1 cellular context compared by ENCODE assay signal in the genomic region with DNA sequence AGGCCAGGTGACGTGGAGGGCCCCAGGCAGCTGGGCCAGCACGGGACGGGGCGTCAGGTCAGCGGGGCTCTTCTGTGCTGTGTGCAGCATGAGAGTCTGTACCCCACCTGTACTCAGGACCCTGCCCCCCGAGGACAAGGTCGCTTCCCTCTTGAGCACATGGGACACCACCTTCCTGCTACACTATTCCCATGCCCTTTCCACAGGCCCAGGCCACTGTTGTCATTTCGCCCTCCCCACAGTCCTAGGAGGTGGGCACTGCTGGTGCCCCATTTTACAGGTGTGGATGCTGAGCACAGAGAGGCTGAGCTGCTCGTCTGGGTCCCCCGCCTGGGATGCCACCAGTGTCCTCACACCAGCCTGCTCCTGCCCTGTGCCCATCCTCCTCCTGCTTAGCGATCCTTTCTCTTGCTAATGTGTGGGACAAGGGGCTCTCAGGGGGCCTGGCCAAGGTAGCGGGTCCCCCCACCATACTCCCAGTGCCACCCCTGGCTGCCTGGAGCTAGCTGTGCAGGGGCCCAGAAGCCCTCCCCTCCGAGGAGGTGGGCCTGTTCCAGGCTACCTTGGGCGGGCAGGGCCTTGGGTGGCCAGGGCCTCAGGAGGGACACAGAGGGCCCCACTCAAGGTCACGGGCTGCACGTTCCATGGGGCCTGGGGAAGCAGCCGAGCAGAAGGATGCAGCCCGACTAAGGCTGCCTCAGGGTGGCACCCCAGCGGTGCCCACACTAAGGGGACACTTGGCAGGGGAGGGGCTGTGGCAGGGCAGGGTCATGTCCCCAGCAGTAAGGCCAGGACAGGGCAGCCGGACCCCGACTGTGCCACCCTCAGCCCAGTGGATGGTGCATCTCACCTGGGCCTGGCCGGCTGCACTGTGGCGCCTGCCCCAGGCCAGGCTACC.
TF ChIP-seq lines count a peak whose summit lies in the region.

No MANE protein-coding gene starts in this region.

TF ChIP-seq in HepG2, 621 proteins besides CTCF, POLR2A, EP300 and RAD21 (continued from another document):
- TF ChIP-seq, protein P1, sequence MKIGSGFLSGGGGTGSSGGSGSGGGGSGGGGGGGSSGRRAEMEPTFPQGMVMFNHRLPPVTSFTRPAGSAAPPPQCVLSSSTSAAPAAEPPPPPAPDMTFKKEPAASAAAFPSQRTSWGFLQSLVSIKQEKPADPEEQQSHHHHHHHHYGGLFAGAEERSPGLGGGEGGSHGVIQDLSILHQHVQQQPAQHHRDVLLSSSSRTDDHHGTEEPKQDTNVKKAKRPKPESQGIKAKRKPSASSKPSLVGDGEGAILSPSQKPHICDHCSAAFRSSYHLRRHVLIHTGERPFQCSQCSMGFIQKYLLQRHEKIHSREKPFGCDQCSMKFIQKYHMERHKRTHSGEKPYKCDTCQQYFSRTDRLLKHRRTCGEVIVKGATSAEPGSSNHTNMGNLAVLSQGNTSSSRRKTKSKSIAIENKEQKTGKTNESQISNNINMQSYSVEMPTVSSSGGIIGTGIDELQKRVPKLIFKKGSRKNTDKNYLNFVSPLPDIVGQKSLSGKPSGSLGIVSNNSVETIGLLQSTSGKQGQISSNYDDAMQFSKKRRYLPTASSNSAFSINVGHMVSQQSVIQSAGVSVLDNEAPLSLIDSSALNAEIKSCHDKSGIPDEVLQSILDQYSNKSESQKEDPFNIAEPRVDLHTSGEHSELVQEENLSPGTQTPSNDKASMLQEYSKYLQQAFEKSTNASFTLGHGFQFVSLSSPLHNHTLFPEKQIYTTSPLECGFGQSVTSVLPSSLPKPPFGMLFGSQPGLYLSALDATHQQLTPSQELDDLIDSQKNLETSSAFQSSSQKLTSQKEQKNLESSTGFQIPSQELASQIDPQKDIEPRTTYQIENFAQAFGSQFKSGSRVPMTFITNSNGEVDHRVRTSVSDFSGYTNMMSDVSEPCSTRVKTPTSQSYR (CRISPR knock-in tag; IDR thresholded peaks at IDR 0.05; ENCODE audit: borderline replicate concordance) = 0 out of 2 replicates have a peak, but pooled peaks have one; percentile 17
- no peak for TF ChIP-seq ATM (IDR thresholded peaks at IDR 0.05; ENCODE audit: borderline replicate concordance)
- TF ChIP-seq ZNF788 (CRISPR knock-in tag; IDR thresholded peaks at IDR 0.05; ENCODE audit: borderline replicate concordance) = 0 out of 2 replicates have a peak, but pooled peaks have one; percentile 18
- TF ChIP-seq EHMT2 (IDR thresholded peaks at IDR 0.05; ENCODE audit: borderline replicate concordance, low read depth, low read length) = no peak
- 0 out of 2 replicates have a peak, but pooled peaks have one; percentile 40 for TF ChIP-seq HOXD1 (CRISPR knock-in tag; IDR thresholded peaks at IDR 0.05)
- TF ChIP-seq NFIC (IDR thresholded peaks at IDR 0.05; ENCODE audit: low read length) = no peak
- TF ChIP-seq GABPB1 (CRISPR knock-in tag; IDR thresholded peaks at IDR 0.05) = peak; percentile 50; the same call in 1 of the 2 replicates
- no peak for TF ChIP-seq FOXA1 (IDR thresholded peaks at IDR 0.05)
- TF ChIP-seq FOXA1 (CRISPR knock-in tag; IDR thresholded peaks at IDR 0.05) = no peak
- peak; percentile 58; the same call in 1 of the 2 replicates for TF ChIP-seq DPF2 (CRISPR knock-in tag; IDR thresholded peaks at IDR 0.05; ENCODE audit: borderline replicate concordance, low read depth)
- TF ChIP-seq REL (CRISPR knock-in tag; conservative IDR thresholded peaks at IDR 0.05) = no peak
- TF ChIP-seq ZMYM4 (CRISPR knock-in tag; IDR thresholded peaks at IDR 0.05) = 0 out of 2 replicates have a peak, but pooled peaks have one; percentile 38
- TF ChIP-seq, protein P2, sequence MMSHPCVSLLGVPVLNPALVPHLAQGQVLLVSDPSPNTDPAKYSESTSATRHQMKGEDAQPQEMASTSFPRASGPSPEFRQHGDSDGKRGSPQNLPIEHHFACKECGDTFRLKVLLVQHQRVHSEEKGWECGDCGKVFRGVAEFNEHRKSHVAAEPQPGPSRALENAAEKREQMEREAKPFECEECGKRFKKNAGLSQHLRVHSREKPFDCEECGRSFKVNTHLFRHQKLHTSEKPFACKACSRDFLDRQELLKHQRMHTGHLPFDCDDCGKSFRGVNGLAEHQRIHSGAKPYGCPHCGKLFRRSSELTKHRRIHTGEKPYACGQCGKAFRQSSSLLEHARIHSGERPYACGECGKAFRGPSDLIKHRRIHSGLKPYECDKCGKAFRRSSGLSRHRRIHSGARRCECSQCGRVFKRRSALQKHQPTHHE (CRISPR knock-in tag; IDR thresholded peaks at IDR 0.05; ENCODE audit: borderline replicate concordance) = no peak
- TF ChIP-seq ZFX (CRISPR knock-in tag; IDR thresholded peaks at IDR 0.05; ENCODE audit: low read depth) = peak; percentile 85
- TF ChIP-seq, protein P3, sequence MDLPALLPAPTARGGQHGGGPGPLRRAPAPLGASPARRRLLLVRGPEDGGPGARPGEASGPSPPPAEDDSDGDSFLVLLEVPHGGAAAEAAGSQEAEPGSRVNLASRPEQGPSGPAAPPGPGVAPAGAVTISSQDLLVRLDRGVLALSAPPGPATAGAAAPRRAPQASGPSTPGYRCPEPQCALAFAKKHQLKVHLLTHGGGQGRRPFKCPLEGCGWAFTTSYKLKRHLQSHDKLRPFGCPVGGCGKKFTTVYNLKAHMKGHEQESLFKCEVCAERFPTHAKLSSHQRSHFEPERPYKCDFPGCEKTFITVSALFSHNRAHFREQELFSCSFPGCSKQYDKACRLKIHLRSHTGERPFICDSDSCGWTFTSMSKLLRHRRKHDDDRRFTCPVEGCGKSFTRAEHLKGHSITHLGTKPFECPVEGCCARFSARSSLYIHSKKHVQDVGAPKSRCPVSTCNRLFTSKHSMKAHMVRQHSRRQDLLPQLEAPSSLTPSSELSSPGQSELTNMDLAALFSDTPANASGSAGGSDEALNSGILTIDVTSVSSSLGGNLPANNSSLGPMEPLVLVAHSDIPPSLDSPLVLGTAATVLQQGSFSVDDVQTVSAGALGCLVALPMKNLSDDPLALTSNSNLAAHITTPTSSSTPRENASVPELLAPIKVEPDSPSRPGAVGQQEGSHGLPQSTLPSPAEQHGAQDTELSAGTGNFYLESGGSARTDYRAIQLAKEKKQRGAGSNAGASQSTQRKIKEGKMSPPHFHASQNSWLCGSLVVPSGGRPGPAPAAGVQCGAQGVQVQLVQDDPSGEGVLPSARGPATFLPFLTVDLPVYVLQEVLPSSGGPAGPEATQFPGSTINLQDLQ (CRISPR knock-in tag; IDR thresholded peaks at IDR 0.05) = no peak
- peak; percentile 29 for TF ChIP-seq TEAD3 (CRISPR knock-in tag; optimal IDR thresholded peaks at IDR 0.05; ENCODE audit: borderline replicate concordance)
- TF ChIP-seq TBX2 (CRISPR knock-in tag; IDR thresholded peaks at IDR 0.05; ENCODE audit: borderline replicate concordance) = no peak
